ENCODE assay signal across 8 cellular contexts in the genomic region with DNA sequence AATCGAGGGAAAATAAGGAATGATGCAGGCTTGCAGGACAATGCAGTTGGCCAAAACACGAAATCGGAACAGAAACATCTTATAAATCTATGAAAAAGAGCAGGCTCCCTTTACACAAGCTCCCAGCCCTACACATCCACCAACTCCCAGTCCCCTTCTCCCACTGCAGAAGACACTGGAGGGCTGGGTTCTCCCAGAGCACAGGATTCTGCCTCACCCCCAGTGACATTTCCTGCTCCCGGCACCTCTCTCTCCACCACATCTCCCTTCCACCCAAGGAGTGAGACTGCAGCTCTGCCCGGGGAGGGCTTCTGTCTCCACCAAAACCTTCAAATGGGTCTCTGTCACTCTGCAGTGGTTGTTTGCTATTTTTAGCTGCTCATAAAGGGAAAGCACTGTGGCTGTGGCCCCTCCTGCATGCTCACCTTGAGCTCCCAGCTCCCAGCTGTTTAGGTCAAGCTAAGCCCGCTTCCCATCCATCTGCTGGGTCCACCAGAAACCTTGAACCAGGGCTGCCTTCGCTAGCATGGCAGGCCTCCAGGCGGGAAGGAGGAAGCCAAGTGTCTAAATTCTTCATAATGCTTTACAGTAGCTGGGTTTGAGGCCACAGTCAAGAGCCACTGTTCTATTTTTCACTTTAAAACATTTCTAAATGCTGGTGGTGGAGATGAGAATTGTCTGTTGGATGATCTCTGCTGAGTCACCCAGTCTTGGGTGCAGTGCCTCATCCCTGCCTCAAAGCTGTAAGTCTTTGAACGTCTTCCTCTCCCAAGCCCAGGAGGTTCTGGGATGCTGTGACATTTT. TPM values are rescaled to one million over a fixed set of nuclear protein-coding genes. Genes with fewer than 3 reads are reported as not detected.
A peak's percentile ranks its signal among the peaks of the same experiment; 100 is the strongest.
DNase-seq lines count a peak whose midpoint lies in the region; TF ChIP-seq lines count a peak whose summit lies in the region.

No MANE protein-coding gene starts in this region.

- H3K27ac ChIP-seq in ascending aorta: peak overlapping the region; percentile 90

- H3K4me3 ChIP-seq in ascending aorta: no peak overlapping the region
- no peak overlapping the region for H3K4me3 ChIP-seq in H7 (ENCODE audit: insufficient read depth, low read depth, low read length)

- DNase-seq in AG08396 (ENCODE audit: low spot score) (peak; percentile 74), HT1080 (ENCODE audit: low read depth) (peak; percentile 80), ascending aorta (ENCODE audit: low spot score in 2 of 2) (no peak), myocyte (ENCODE audit: low read depth) (peak; percentile 59), NCI-H2196 (lab: John Stamatoyannopoulos, UW; ENCODE audit: unreplicated experiment) (no peak), SKM-1 (lab: John Stamatoyannopoulos, UW; ENCODE audit: unreplicated experiment) (no peak), H7 (no peak), NCI-H2081 treated with DMSO at 0.1 percent for 48 hours (lab: John Stamatoyannopoulos, UW) (no peak)

- no peaks in the 10 kb centered on the region for H3K9me3 ChIP-seq in ascending aorta

- intact Hi-C loops in ascending aorta (cut with DNase I): loop anchor here (5.0 to 10.0 kb wide), 3 partner anchors 190 to 1902 kb away; a partner anchor contains a TSS

- H3K36me3 ChIP-seq in ascending aorta (no peaks in the 10 kb centered on the region), H7 (replicated peaks; ENCODE audit: control insufficient read depth, insufficient read depth, low read length) (no peaks in the 10 kb centered on the region)

- H3K4me1 ChIP-seq in ascending aorta: peaks cover 10 to 28% of the 10 kb centered on the region in 2 donors

- TF ChIP-seq CTCF in ascending aorta (IDR thresholded peaks at IDR 0.05): no peak

- H3K27me3 ChIP-seq in ascending aorta: no peaks in the 10 kb centered on the region
- peaks cover 9% of the 10 kb centered on the region for H3K27me3 ChIP-seq in H7 (ENCODE audit: control insufficient read depth, insufficient read depth, low read length)

RNA-seq across cellular contexts. Expression of a gene that starts 3.3 kb away (rescaled TPM):
- 21.5 and 21.7 TPM in 2 replicates for total RNA-seq in HT1080 (2014; rRNA removed; shearing (Covaris generic))
- 15.2 and 24.4 TPM in 2 replicates for polyA plus RNA-seq in HT1080 (2015; cell fraction: cytosol; rRNA removed)
- 35.4 and 39.4 TPM in 2 replicates for polyA plus RNA-seq in HT1080 (2015; cell fraction: nucleus; rRNA removed)
- 45.0 TPM for total RNA-seq in ascending aorta
- 8.3 and 9.4 TPM in 2 replicates for total RNA-seq in myocyte
- polyA plus RNA-seq in myocyte (2012): 9.4 TPM
- 9.8 and 12.5 TPM in 2 replicates for total RNA-seq in H7 (2014; rRNA removed; shearing (Covaris generic))

RNA-seq across cellular contexts. Expression of a gene that starts 53.0 kb away (rescaled TPM):
- 8.3 and 11.3 TPM in 2 replicates for total RNA-seq in HT1080 (2014; rRNA removed; shearing (Covaris generic))
- polyA plus RNA-seq in HT1080 (2015; cell fraction: cytosol; rRNA removed): 6.4 and 10.0 TPM in 2 replicates
- polyA plus RNA-seq in HT1080 (2015; cell fraction: nucleus; rRNA removed): 11.9 and 16.2 TPM in 2 replicates
- total RNA-seq in ascending aorta: 11.1 TPM
- total RNA-seq in myocyte: 7.3 and 8.0 TPM in 2 replicates
- 3.5 TPM for polyA plus RNA-seq in myocyte (2012)
- 10.2 and 12.1 TPM in 2 replicates for total RNA-seq in H7 (2014; rRNA removed; shearing (Covaris generic))

Comparison
In these comparisons a context has a peak if more than half of its experiments do, and no peak if none do; other contexts are left out.
1. DNase-seq: peak in AG08396 (single experiment), HT1080 (single experiment) and myocyte (single experiment); none in ascending aorta (0 of 2), NCI-H2196 (single experiment), SKM-1 (single experiment), H7 (single experiment) and NCI-H2081 treated with DMSO at 0.1 percent for 48 hours (single experiment).